24 cellular contexts compared by ENCODE assay signal in the genomic region with DNA sequence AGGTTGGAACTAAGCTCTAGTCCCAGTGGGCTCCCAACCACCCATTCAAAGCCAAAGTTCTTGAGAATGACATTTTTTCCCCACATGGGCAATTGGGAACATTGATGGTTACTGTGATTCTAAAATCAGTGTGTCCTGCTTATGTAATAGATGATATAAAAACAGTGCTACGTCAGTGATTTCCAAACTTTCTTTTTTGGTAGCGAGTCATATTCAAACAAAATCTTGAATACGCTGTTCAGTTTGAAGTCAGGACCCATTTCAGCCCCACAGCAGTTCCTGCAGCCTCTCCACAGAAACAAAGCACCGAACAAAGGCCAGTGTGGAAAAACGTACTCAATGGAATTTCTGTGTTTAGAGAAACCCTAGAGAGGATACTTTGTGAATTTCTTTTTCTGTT.
A peak's percentile ranks its signal among the peaks of the same experiment; 100 is the strongest.
DNase-seq lines count a peak whose midpoint lies in the region; ATAC-seq, FAIRE-seq and TF ChIP-seq lines count a peak whose summit lies in the region.
"Had no signal": no experiment of that assay in that cellular context is flagged by ENCODE, and none has a peak within 500 bp of the region (broad histone marks: within the 10 kb centered on the region; RNA-seq: fewer than 3 reads in every experiment).

No MANE protein-coding gene starts in this region.

- H3K27ac ChIP-seq in psoas muscle: no peak overlapping the region
- H3K27ac ChIP-seq: A549; BLaER1 treated with 17β-estradiol and CSF1 and Interleukin-3, amounts not matched to agents 10 nM and 100 nM; GM23248 had no signal

- H3K27me3 ChIP-seq in psoas muscle (ENCODE audit: insufficient read depth in 3 of 3, low read length in 2 of 3): no peaks in the 10 kb centered on the region
- H3K27me3 ChIP-seq: BLaER1 treated with 17β-estradiol and CSF1 and Interleukin-3, amounts not matched to agents 10 nM and 100 nM had no signal

- peak overlapping the region; percentile 40 for H3K27ac Mint-ChIP-seq in activated T-cell treated with anti-CD3 and anti-CD28 coated beads, Interleukin-2, amount 50 U/mL, for 24 hours
- peak overlapping the region; percentile 70 for H3K27ac Mint-ChIP-seq in osteocyte (ENCODE audit: unreplicated experiment)
- H3K27ac Mint-ChIP-seq: CD14-positive monocyte; CD4-positive, alpha-beta T cell; CD8-positive, alpha-beta memory T cell had no signal

- ATAC-seq in psoas muscle: no peak
- ATAC-seq: A549 had no signal

- no peaks in the 10 kb centered on the region for H3K36me3 Mint-ChIP-seq in activated T-cell treated with anti-CD3 and anti-CD28 coated beads, Interleukin-2, amount 50 U/mL, for 24 hours (ENCODE audit: low read depth)
- no peaks in the 10 kb centered on the region for H3K36me3 Mint-ChIP-seq in osteocyte (ENCODE audit: unreplicated experiment)
- H3K36me3 Mint-ChIP-seq: CD14-positive monocyte; CD8-positive, alpha-beta memory T cell had no signal

- no peak for DNase-seq in activated T-cell treated with anti-CD3 and anti-CD28 coated beads, Interleukin-2, amount 50 U/mL, for 24 hours
- DNase-seq in activated T-cell treated with anti-CD3 and anti-CD28 coated beads for 4 hours: no peak
- no peak for DNase-seq in osteocyte (ENCODE audit: extremely low spot score, unreplicated experiment)
- DNase-seq in psoas muscle: no peak
- no peak for DNase-seq in DMS53 (lab: John Stamatoyannopoulos, UW)
- DNase-seq: 8988T; ACHN; AML-193; BE2C; CD4-positive, alpha-beta T cell; CD8-positive, alpha-beta memory T cell; DMS 273 treated with DMSO at 0.1 percent for 48 hours; DMS79 treated with DMSO at 0.1 percent for 48 hours; GM23248; H7; HCEC 1CT had no signal

- H3K36me3 ChIP-seq in psoas muscle (ENCODE audit: insufficient read depth in 1 of 2, low read depth in 1 of 2): no peaks in the 10 kb centered on the region
- H3K36me3 ChIP-seq: BE2C; BLaER1 treated with 17β-estradiol and CSF1 and Interleukin-3, amounts not matched to agents 10 nM and 100 nM had no signal

- H3K4me3 Mint-ChIP-seq in activated T-cell treated with anti-CD3 and anti-CD28 coated beads, Interleukin-2, amount 50 U/mL, for 24 hours: no peak overlapping the region
- H3K4me3 Mint-ChIP-seq in osteocyte (ENCODE audit: unreplicated experiment): no peak overlapping the region
- H3K4me3 Mint-ChIP-seq: CD14-positive monocyte; CD4-positive, alpha-beta T cell; CD8-positive, alpha-beta memory T cell had no signal

- TF ChIP-seq CTCF in osteocyte (IDR thresholded peaks at IDR 0.05) (no peak), psoas muscle (IDR thresholded peaks at IDR 0.05) (no peak)

- peaks cover 2% of the 10 kb centered on the region for H3K27me3 Mint-ChIP-seq in activated T-cell treated with anti-CD3 and anti-CD28 coated beads, Interleukin-2, amount 50 U/mL, for 24 hours
- H3K27me3 Mint-ChIP-seq in osteocyte (ENCODE audit: unreplicated experiment): no peaks in the 10 kb centered on the region
- H3K27me3 Mint-ChIP-seq: CD4-positive, alpha-beta T cell had no signal

- no peaks in the 10 kb centered on the region for H3K4me1 ChIP-seq in psoas muscle
- H3K4me1 ChIP-seq: BE2C had no signal

- H3K9me3 ChIP-seq in psoas muscle: no peaks in the 10 kb centered on the region
- H3K9me3 ChIP-seq: A549; BE2C; BLaER1 treated with 17β-estradiol and CSF1 and Interleukin-3, amounts not matched to agents 10 nM and 100 nM had no signal

- intact Hi-C loops in psoas muscle (cut with DNase I): no loop called here

- no peak overlapping the region for H3K4me3 ChIP-seq in psoas muscle
- H3K4me3 ChIP-seq: A549; BLaER1 treated with 17β-estradiol and CSF1 and Interleukin-3, amounts not matched to agents 10 nM and 100 nM; GM23248 had no signal

- peaks cover 21% of the 10 kb centered on the region for H3K4me1 Mint-ChIP-seq in activated T-cell treated with anti-CD3 and anti-CD28 coated beads, Interleukin-2, amount 50 U/mL, for 24 hours (ENCODE audit: low read depth)
- peaks cover 39% of the 10 kb centered on the region for H3K4me1 Mint-ChIP-seq in osteocyte (ENCODE audit: unreplicated experiment)
- H3K4me1 Mint-ChIP-seq: CD14-positive monocyte had no signal

- 60 to 77% (median 66%) methylated on average over 5 of the region's 5 CpGs for WGBS in psoas muscle, 3 donors

- FAIRE-seq in TTC549 (lab: Jason Lieb, UNC): peak; percentile 22
- FAIRE-seq: A549, D721Med, G401.6, GM12892, H1 had no signal

- H3K9me3 Mint-ChIP-seq in activated T-cell treated with anti-CD3 and anti-CD28 coated beads, Interleukin-2, amount 50 U/mL, for 24 hours: no peaks in the 10 kb centered on the region
- H3K9me3 Mint-ChIP-seq in osteocyte (ENCODE audit: unreplicated experiment): no peaks in the 10 kb centered on the region
- H3K9me3 Mint-ChIP-seq: CD14-positive monocyte; CD4-positive, alpha-beta T cell; CD8-positive, alpha-beta memory T cell had no signal
